1 cellular context compared by ENCODE assay signal in the genomic region with DNA sequence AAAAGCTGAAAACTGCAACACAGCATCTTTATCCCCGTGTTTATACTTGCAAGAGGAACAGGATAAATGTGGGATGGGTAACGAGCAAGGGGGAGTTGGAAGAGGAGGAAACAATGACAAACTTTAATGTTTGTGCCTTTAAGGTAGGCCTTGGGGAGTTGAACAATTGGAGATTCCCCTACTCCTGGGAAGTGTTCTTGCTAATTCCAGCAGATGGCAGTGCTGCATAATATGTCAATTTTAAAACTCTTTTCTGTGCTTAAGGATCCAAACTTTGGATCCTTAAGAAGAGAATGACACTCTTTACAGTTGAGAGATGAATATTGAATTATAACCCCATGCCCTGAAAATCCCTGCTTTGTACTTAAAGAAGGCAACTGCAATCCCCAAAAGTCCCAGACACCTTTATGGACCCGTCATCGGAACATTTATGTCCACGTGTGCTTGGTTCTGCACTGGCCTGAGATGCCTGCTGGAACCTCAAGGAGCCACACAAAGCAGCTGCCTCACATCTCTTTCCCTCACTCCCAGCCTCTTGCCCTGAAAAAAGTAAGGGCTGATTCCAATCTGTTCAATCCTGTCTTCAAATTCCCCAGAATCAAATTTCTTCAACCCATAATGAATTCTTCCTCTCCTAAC.
TF ChIP-seq lines count a peak whose summit lies in the region.

No MANE protein-coding gene starts in this region.

TF ChIP-seq in K562, 482 proteins besides CTCF, POLR2A, EP300 and RAD21:
- TF ChIP-seq, protein P1, sequence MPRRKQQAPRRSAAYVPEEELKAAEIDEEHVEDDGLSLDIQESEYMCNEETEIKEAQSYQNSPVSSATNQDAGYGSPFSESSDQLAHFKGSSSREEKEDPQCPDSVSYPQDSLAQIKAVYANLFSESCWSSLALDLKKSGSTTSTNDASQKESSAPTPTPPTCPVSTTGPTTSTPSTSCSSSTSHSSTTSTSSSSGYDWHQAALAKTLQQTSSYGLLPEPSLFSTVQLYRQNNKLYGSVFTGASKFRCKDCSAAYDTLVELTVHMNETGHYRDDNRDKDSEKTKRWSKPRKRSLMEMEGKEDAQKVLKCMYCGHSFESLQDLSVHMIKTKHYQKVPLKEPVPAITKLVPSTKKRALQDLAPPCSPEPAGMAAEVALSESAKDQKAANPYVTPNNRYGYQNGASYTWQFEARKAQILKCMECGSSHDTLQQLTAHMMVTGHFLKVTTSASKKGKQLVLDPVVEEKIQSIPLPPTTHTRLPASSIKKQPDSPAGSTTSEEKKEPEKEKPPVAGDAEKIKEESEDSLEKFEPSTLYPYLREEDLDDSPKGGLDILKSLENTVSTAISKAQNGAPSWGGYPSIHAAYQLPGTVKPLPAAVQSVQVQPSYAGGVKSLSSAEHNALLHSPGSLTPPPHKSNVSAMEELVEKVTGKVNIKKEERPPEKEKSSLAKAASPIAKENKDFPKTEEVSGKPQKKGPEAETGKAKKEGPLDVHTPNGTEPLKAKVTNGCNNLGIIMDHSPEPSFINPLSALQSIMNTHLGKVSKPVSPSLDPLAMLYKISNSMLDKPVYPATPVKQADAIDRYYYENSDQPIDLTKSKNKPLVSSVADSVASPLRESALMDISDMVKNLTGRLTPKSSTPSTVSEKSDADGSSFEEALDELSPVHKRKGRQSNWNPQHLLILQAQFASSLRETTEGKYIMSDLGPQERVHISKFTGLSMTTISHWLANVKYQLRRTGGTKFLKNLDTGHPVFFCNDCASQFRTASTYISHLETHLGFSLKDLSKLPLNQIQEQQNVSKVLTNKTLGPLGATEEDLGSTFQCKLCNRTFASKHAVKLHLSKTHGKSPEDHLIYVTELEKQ (CRISPR knock-in tag; IDR thresholded peaks at IDR 0.05): no peak
- TF ChIP-seq DEAF1 (CRISPR knock-in tag; IDR thresholded peaks at IDR 0.05): peak; percentile 37; the same call in 1 of the 2 replicates
- TF ChIP-seq SMC3 (conservative IDR thresholded peaks at IDR 0.05; ENCODE audit: insufficient read depth, low read depth, low read length): 0 out of 2 replicates have a peak, but pooled peaks have one; percentile 36
